In genomic region chr6:17630511-17631073, GRCh38 we compare ENCODE assay signal across 15 cellular contexts. TPM values are rescaled to one million over a fixed set of nuclear protein-coding genes. Genes with fewer than 3 reads are reported as not detected.
A peak's percentile ranks its signal among the peaks of the same experiment; 100 is the strongest.
DNase-seq lines count a peak whose midpoint lies in the region; ATAC-seq and TF ChIP-seq lines count a peak whose summit lies in the region.
"Had no signal": no experiment of that assay in that cellular context is flagged by ENCODE, and none has a peak within 500 bp of the region (broad histone marks: within the 10 kb centered on the region; RNA-seq: fewer than 3 reads in every experiment).

No MANE protein-coding gene starts in this region.

- H3K9me3 ChIP-seq in CD4-positive, alpha-beta T cell (ENCODE audit: control insufficient read depth, low read length): no peaks in the 10 kb centered on the region
- no peaks in the 10 kb centered on the region for H3K9me3 ChIP-seq in MG63
- H3K9me3 ChIP-seq: tibial nerve had no signal

- TF ChIP-seq CTCF in CD4-positive, alpha-beta T cell (IDR thresholded peaks at IDR 0.05): no peak

- H3K9me3 Mint-ChIP-seq in CD4-positive, alpha-beta T cell: no peaks in the 10 kb centered on the region
- H3K9me3 Mint-ChIP-seq in natural killer cell treated with Interleukin-12 subunit alpha and Interleukin-12 subunit beta and Interleukin-15 and Interleukin-18, amount 100 ng/mL, for 72 hours: no peaks in the 10 kb centered on the region
- H3K9me3 Mint-ChIP-seq: brain had no signal

- no peak overlapping the region for H3K4me3 Mint-ChIP-seq in CD4-positive, alpha-beta T cell
- no peak overlapping the region for H3K4me3 Mint-ChIP-seq in natural killer cell treated with Interleukin-12 subunit alpha and Interleukin-12 subunit beta and Interleukin-15 and Interleukin-18, amount 100 ng/mL, for 72 hours
- H3K4me3 Mint-ChIP-seq: brain had no signal

- intact Hi-C loops in CD4-positive, alpha-beta T cell (cut with DNase I, micrococcal nuclease): no loop called here

- peaks cover 89% of the 10 kb centered on the region for H3K36me3 Mint-ChIP-seq in CD4-positive, alpha-beta T cell (ENCODE audit: low read depth)
- H3K36me3 Mint-ChIP-seq in natural killer cell treated with Interleukin-12 subunit alpha and Interleukin-12 subunit beta and Interleukin-15 and Interleukin-18, amount 100 ng/mL, for 72 hours: peaks cover 26% of the 10 kb centered on the region

- H3K36me3 ChIP-seq in MG63: peaks cover 69% of the 10 kb centered on the region

- POLR2A ChIA-PET in CD4-positive, alpha-beta T cell (lab: Charles Lee): interaction anchor here (0.9 kb wide), 1 partner anchor 31 kb away, joined by 3 read pairs; the partner anchor contains the start of gene FAM8A1

- DNase-seq in CD4-positive, alpha-beta T cell: no peak
- DNase-seq in MG63 (peak; percentile 1), fibroblast of peridontal ligament (ENCODE audit: extremely low read depth) (peak; percentile 23), mesenteric fat pad (ENCODE audit: low spot score) (no peak), iPS-NIHi11 (ENCODE audit: low spot score) (no peak)
- no peak for DNase-seq in natural killer cell treated with Interleukin-12 subunit alpha and Interleukin-12 subunit beta and Interleukin-15 and Interleukin-18, amount 100 ng/mL, for 72 hours (ENCODE audit: low spot score)
- DNase-seq: activated CD4-positive, alpha-beta T cell treated with anti-CD3 and anti-CD28 coated beads, Interleukin-2, amount 50 U/mL, for 1 hour; activated effector memory CD4-positive, alpha-beta T cell treated with Interleukin-2 at 50 U/mL for 16 hours; effector CD8-positive, alpha-beta T cell; NCI-H2081; NCI-H82 had no signal

- H3K27me3 Mint-ChIP-seq in CD4-positive, alpha-beta T cell: no peaks in the 10 kb centered on the region
- H3K27me3 Mint-ChIP-seq in natural killer cell treated with Interleukin-12 subunit alpha and Interleukin-12 subunit beta and Interleukin-15 and Interleukin-18, amount 100 ng/mL, for 72 hours: no peaks in the 10 kb centered on the region
- H3K27me3 Mint-ChIP-seq: brain had no signal

- peaks cover 65% of the 10 kb centered on the region for H3K4me1 Mint-ChIP-seq in CD4-positive, alpha-beta T cell (ENCODE audit: low read depth)
- H3K4me1 Mint-ChIP-seq in natural killer cell treated with Interleukin-12 subunit alpha and Interleukin-12 subunit beta and Interleukin-15 and Interleukin-18, amount 100 ng/mL, for 72 hours (ENCODE audit: low read depth in 2 of 2): peaks cover 44 to 46% of the 10 kb centered on the region in 2 donors

- no peak for ATAC-seq in CD4-positive, alpha-beta T cell (ENCODE audit: poor library complexity)
- ATAC-seq in natural killer cell treated with Interleukin-12 subunit alpha and Interleukin-12 subunit beta and Interleukin-15 and Interleukin-18, amount 100 ng/mL, for 72 hours: no peak
- no peak for ATAC-seq in GM21390 (IDR thresholded peaks at IDR 0.05; ENCODE audit: unreplicated experiment)
- ATAC-seq in GM21529 (IDR thresholded peaks at IDR 0.05; ENCODE audit: unreplicated experiment): no peak

- H3K27ac ChIP-seq in CD4-positive, alpha-beta T cell (ENCODE audit: low read depth, low read length): no peak overlapping the region

- CTCF ChIA-PET in CD4-positive, alpha-beta T cell (lab: Charles Lee): interaction anchor here (1.2 kb wide), 1 partner anchor 71 kb away, joined by 3 read pairs; no protein-coding TSS in a partner anchor

- H3K27ac Mint-ChIP-seq in CD4-positive, alpha-beta T cell: peak overlapping the region; percentile 62
- peak overlapping the region; percentile 86 to 90 for H3K27ac Mint-ChIP-seq in natural killer cell treated with Interleukin-12 subunit alpha and Interleukin-12 subunit beta and Interleukin-15 and Interleukin-18, amount 100 ng/mL, for 72 hours

- H3K27me3 ChIP-seq in CD4-positive, alpha-beta T cell (ENCODE audit: control insufficient read depth, insufficient read depth, low read length): no peaks in the 10 kb centered on the region
- H3K27me3 ChIP-seq in MG63: no peaks in the 10 kb centered on the region
- H3K27me3 ChIP-seq: tibial nerve had no signal

- H3K4me3 ChIP-seq in MG63: no peak overlapping the region
- H3K4me3 ChIP-seq: tibial nerve had no signal

RNA-seq across cellular contexts. Expression of gene FAM8A1, which starts 30.5 kb away (rescaled TPM):
- total RNA-seq in CD4-positive, alpha-beta T cell: 10 to 100 TPM; 31.4 to 31.9 TPM
- 4.8 and 12.9 TPM in 2 replicates for total RNA-seq in MG63 (2014; rRNA removed; shearing (Covaris generic); ENCODE audit: low replicate concordance)
- 1 to 10 TPM; 3.3 to 7.1 TPM for total RNA-seq in natural killer cell treated with Interleukin-12 subunit alpha and Interleukin-12 subunit beta and Interleukin-15 and Interleukin-18, amount 100 ng/mL, for 72 hours
- total RNA-seq in mesenteric fat pad: 24.0 TPM

Comparison
In these comparisons a context has a peak if more than half of its experiments do, and no peak if none do; other contexts are left out.
1. DNase-seq: peak in MG63 (single experiment) and fibroblast of peridontal ligament (single experiment); none in CD4-positive, alpha-beta T cell (0 of 10), natural killer cell treated with Interleukin-12 subunit alpha and Interleukin-12 subunit beta and Interleukin-15 and Interleukin-18, amount 100 ng/mL, for 72 hours (single experiment), mesenteric fat pad (single experiment) and iPS-NIHi11 (single experiment).